ENCODE assay signal across 1 cellular context in genomic region chr15:95247068-95247984, GRCh38.
TF ChIP-seq lines count a peak whose summit lies in the region.

No MANE protein-coding gene starts in this region.

TF ChIP-seq in K562, 482 proteins besides CTCF, POLR2A, EP300 and RAD21 (continued from another document and continues in another):
- TF ChIP-seq RREB1 (CRISPR knock-in tag; IDR thresholded peaks at IDR 0.05): no peak
- TF ChIP-seq ZKSCAN8 (CRISPR knock-in tag; IDR thresholded peaks at IDR 0.05): 0 out of 2 replicates have a peak, but pooled peaks have one; percentile 29
- TF ChIP-seq KLF10 (CRISPR knock-in tag; IDR thresholded peaks at IDR 0.05): no peak
- TF ChIP-seq ZNF280B (CRISPR knock-in tag; IDR thresholded peaks at IDR 0.05): no peak
- TF ChIP-seq ATF2 (CRISPR knock-in tag; IDR thresholded peaks at IDR 0.05): no peak
- TF ChIP-seq ZNF764 (CRISPR knock-in tag; IDR thresholded peaks at IDR 0.05; ENCODE audit: low read depth): no peak
- TF ChIP-seq C11orf30 (IDR thresholded peaks at IDR 0.05; ENCODE audit: low read depth): peak; percentile 74
- TF ChIP-seq RBM25 (IDR thresholded peaks at IDR 0.05; ENCODE audit: low read depth, low read length, severe bottlenecking): peak; percentile 28
- no peak for TF ChIP-seq GABPB1 (CRISPR knock-in tag; IDR thresholded peaks at IDR 0.05)
- 0 out of 2 replicates have a peak, but pooled peaks have one; percentile 59 for TF ChIP-seq FOXP4 (CRISPR knock-in tag; IDR thresholded peaks at IDR 0.05; ENCODE audit: borderline replicate concordance)
- TF ChIP-seq KLF6 (CRISPR knock-in tag; IDR thresholded peaks at IDR 0.05; ENCODE audit: borderline replicate concordance): no peak
- no peak for TF ChIP-seq NFATC3 (IDR thresholded peaks at IDR 0.05)
- TF ChIP-seq HSF4 (CRISPR knock-in tag; IDR thresholded peaks at IDR 0.05; ENCODE audit: borderline replicate concordance): no peak
- TF ChIP-seq DPF2 (IDR thresholded peaks at IDR 0.05): peak; percentile 82
- no peak for TF ChIP-seq HNRNPUL1 (IDR thresholded peaks at IDR 0.05; ENCODE audit: low read length)
- TF ChIP-seq STAG1 (CRISPR knock-in tag; IDR thresholded peaks at IDR 0.05; ENCODE audit: borderline replicate concordance): no peak
- TF ChIP-seq NFE2 (IDR thresholded peaks at IDR 0.05; ENCODE audit: low read depth): peak; percentile 82
- TF ChIP-seq ZC3H8 (IDR thresholded peaks at IDR 0.05): no peak
- TF ChIP-seq MNT (conservative IDR thresholded peaks at IDR 0.05): 0 out of 4 replicates have a peak, but pooled peaks of 1 of the 2 experiments have one; percentile 19
- no peak for TF ChIP-seq BRD4 (IDR thresholded peaks at IDR 0.05)
- TF ChIP-seq CHD2 (IDR thresholded peaks at IDR 0.05; ENCODE audit: low read depth, low read length): no peak
- no peak for TF ChIP-seq CAMTA2 (CRISPR knock-in tag; conservative IDR thresholded peaks at IDR 0.05)
- TF ChIP-seq ARID3A (IDR thresholded peaks at IDR 0.05; ENCODE audit: borderline replicate concordance, low read depth, low read length): peak; percentile 25; the same call in 1 of the 2 replicates
- no peak for TF ChIP-seq TSHZ1 (CRISPR knock-in tag; IDR thresholded peaks at IDR 0.05)
- no peak for TF ChIP-seq TEAD4 (IDR thresholded peaks at IDR 0.05; ENCODE audit: low read length)
- no peak for TF ChIP-seq TEAD4 (CRISPR knock-in tag; IDR thresholded peaks at IDR 0.05; ENCODE audit: borderline replicate concordance)
- peak; percentile 99 for TF ChIP-seq SOX6 (IDR thresholded peaks at IDR 0.05)
- TF ChIP-seq CTBP1 (IDR thresholded peaks at IDR 0.05; ENCODE audit: borderline replicate concordance): peak; percentile 70
- peak; percentile 36; the same call in 1 of the 2 replicates for TF ChIP-seq FOXJ2 (tag; IDR thresholded peaks at IDR 0.05)
- no peak for TF ChIP-seq ZC3H11A (IDR thresholded peaks at IDR 0.05; ENCODE audit: low read depth, low read length)
- peak; percentile 34; the same call in 1 of the 2 replicates for TF ChIP-seq CC2D1A (IDR thresholded peaks at IDR 0.05)
- peak; percentile 48; the same call in 1 of the 2 replicates for TF ChIP-seq JUNB (CRISPR knock-in tag; conservative IDR thresholded peaks at IDR 0.05)
- TF ChIP-seq HNRNPL (IDR thresholded peaks at IDR 0.05; ENCODE audit: low read depth, low read length): no peak
- no peak for TF ChIP-seq ATF1 (CRISPR knock-in tag; IDR thresholded peaks at IDR 0.05)
- peak; percentile 51; the same call in 1 of the 2 replicates for TF ChIP-seq ATF1 (tag; IDR thresholded peaks at IDR 0.05)
- peak; percentile 71 to 84 for TF ChIP-seq FOXA3 (CRISPR knock-in tag; conservative IDR thresholded peaks at IDR 0.05 in 1 of 2, IDR thresholded peaks at IDR 0.05 in 1 of 2)
- peak; percentile 67 for TF ChIP-seq ZNF316 (IDR thresholded peaks at IDR 0.05)
- TF ChIP-seq ARID1B (IDR thresholded peaks at IDR 0.05): peak; percentile 80
- peak; percentile 92 for TF ChIP-seq ATF3 (IDR thresholded peaks at IDR 0.05)
- TF ChIP-seq ATF3 (CRISPR knock-in tag; conservative IDR thresholded peaks at IDR 0.05): no peak
- TF ChIP-seq ZNF41 (CRISPR knock-in tag; conservative IDR thresholded peaks at IDR 0.05): no peak
- peak; percentile 94 for TF ChIP-seq JUND (IDR thresholded peaks at IDR 0.05; ENCODE audit: borderline replicate concordance, low read depth, low read length)
- peak; percentile 98; the same call in 2 of the 3 replicates for TF ChIP-seq JUND (tag; IDR thresholded peaks at IDR 0.05; ENCODE audit: borderline replicate concordance, low read depth, low read length)
- TF ChIP-seq SAP30 (IDR thresholded peaks at IDR 0.05; ENCODE audit: borderline replicate concordance, insufficient read depth, low read depth, low read length, poor library complexity, severe bottlenecking): no peak
- peak; percentile 49; the same call in 1 of the 2 replicates for TF ChIP-seq GATAD2B (IDR thresholded peaks at IDR 0.05; ENCODE audit: borderline replicate concordance)
- peak; percentile 57 for TF ChIP-seq GATA2 (CRISPR knock-in tag; IDR thresholded peaks at IDR 0.05)
- peak; percentile 60 to 84; a peak in 3 of 4 replicates for TF ChIP-seq TRIM24 (IDR thresholded peaks at IDR 0.05)
- no peak for TF ChIP-seq MED1 (CRISPR knock-in tag; IDR thresholded peaks at IDR 0.05; ENCODE audit: borderline replicate concordance)
- peak; percentile 79 for TF ChIP-seq BACH1 (tag; IDR thresholded peaks at IDR 0.05)
- no peak for TF ChIP-seq POU5F1 (IDR thresholded peaks at IDR 0.05; ENCODE audit: borderline replicate concordance, low read depth, low read length, partially characterized antibody)
- TF ChIP-seq ZNF12 (CRISPR knock-in tag; IDR thresholded peaks at IDR 0.05): peak; percentile 95
- no peak for TF ChIP-seq HIVEP1 (CRISPR knock-in tag; IDR thresholded peaks at IDR 0.05)
